8 cellular contexts compared by ENCODE assay signal in genomic region chr20:62924567-62925419, GRCh38. TPM values are rescaled to one million over a fixed set of nuclear protein-coding genes. Genes with fewer than 3 reads are reported as not detected.
DNase-seq lines count a peak whose midpoint lies in the region; ATAC-seq, FAIRE-seq and TF ChIP-seq lines count a peak whose summit lies in the region.

No MANE protein-coding gene starts in this region.

- H3K9me3 Mint-ChIP-seq in type B pancreatic cell: no peaks in the 10 kb centered on the region

- no peaks in the 10 kb centered on the region for H3K9me3 ChIP-seq in body of pancreas
- no peaks in the 10 kb centered on the region for H3K9me3 ChIP-seq in HepG2 (ENCODE audit: low read length)

- DNase-seq in NCI-H226 (peak; percentile 37), body of pancreas (peak in 3 of 4 donors; percentile 39 to 44 (median 40)), HepG2 (ENCODE audit: low spot score) (peak; percentile 56), type B pancreatic cell (ENCODE audit: extremely low spot score, unreplicated experiment) (no peak), midbrain (lab: John Stamatoyannopoulos, UW) (no peak), hepatic stellate cell (ENCODE audit: low spot score) (no peak)

- POLR2A ChIA-PET in HepG2 (lab: Yijun Ruan, JAX): interaction anchor here (1.1 to 6.4 kb wide), 12 partner anchors 8 to 50 kb away, joined by 3 to 118 read pairs (median 5); partner anchors contain the start of genes GID8 and SLC17A9

- H3K79me2 ChIP-seq in HepG2 (ENCODE audit: insufficient read depth, low read length): peaks cover 99% of the 10 kb centered on the region

- TF ChIP-seq POLR2A in body of pancreas (IDR thresholded peaks at IDR 0.05) (no peak), HepG2 (IDR thresholded peaks at IDR 0.05; ENCODE audit: insufficient read depth in 1 of 2, low read depth in 2 of 2, low read length in 2 of 2) (peak; percentile 45 to 59; a peak in 3 of 4 replicates)

- BruUV-seq in HepG2 (replicated peaks; lab: Mats Ljungman, UMichigan): no TSS peak

- peak; percentile 32 for FAIRE-seq in HepG2 (lab: Jason Lieb, UNC)

- H4K20me1 ChIP-seq in HepG2 (ENCODE audit: insufficient read depth, low read length): peaks cover 67% of the 10 kb centered on the region

- H3K4me1 ChIP-seq in body of pancreas: peaks cover 76% of the 10 kb centered on the region
- H3K4me1 ChIP-seq in HepG2 (ENCODE audit: insufficient read depth, low read length): peaks cover 63% of the 10 kb centered on the region

- ATAC-seq in body of pancreas (no peak), HepG2 (peak; percentile 18), GM18907 (IDR thresholded peaks at IDR 0.05; ENCODE audit: unreplicated experiment) (no peak)

- TF ChIP-seq RAD21 in HepG2 (CRISPR knock-in tag; IDR thresholded peaks at IDR 0.05): no peak

- peak overlapping the region; percentile 89 for H3K4me3 Mint-ChIP-seq in type B pancreatic cell

- no peak overlapping the region for H2AFZ ChIP-seq in HepG2 (ENCODE audit: low read length)

- TF ChIP-seq EP300 in HepG2 (IDR thresholded peaks at IDR 0.05; ENCODE audit: low read depth in 2 of 2, low read length in 2 of 2): no peak
- TF ChIP-seq EP300 in HepG2 (CRISPR knock-in tag; IDR thresholded peaks at IDR 0.05; ENCODE audit: borderline replicate concordance): no peak

- WGBS in body of pancreas, 2 donors: 11 to 16% methylated on average over 11 to 15 of the region's 15 CpGs
- 1% methylated on average over 15 of the region's 15 CpGs for WGBS in HepG2 (ENCODE audit: low lambda C conversion rate)

- H3K4me3 ChIP-seq in GM08714 (ENCODE audit: low read length): peak overlapping the region; percentile 86
- H3K4me3 ChIP-seq in body of pancreas: peak overlapping the region; percentile 71 to 87
- H3K4me3 ChIP-seq in HepG2 (replicated peaks in 1 of 3; ENCODE audit: insufficient read depth in 1 of 3, low read depth in 2 of 3, low read length in 3 of 3): peak overlapping the region; percentile 87 to 99 (median 97)

- H3K9ac ChIP-seq in HepG2 (ENCODE audit: insufficient read depth, low read depth, low read length): peak overlapping the region; percentile 98

- no peaks in the 10 kb centered on the region for H3K36me3 ChIP-seq in body of pancreas (replicated peaks in 1 of 2; ENCODE audit: insufficient read depth in 1 of 2, low read depth in 2 of 2)
- peaks cover 1 to 16% of the 10 kb centered on the region in 2 experiments; a peak in 2 of 5 replicates for H3K36me3 ChIP-seq in HepG2 (replicated peaks in 1 of 2; ENCODE audit: control insufficient read depth in 1 of 2, insufficient read depth in 2 of 2, low read length in 2 of 2)

- H3K27me3 ChIP-seq in body of pancreas (no peaks in the 10 kb centered on the region), HepG2 (ENCODE audit: control insufficient read depth in 1 of 2, insufficient read depth in 2 of 2, low read length in 2 of 2) (peaks cover 0 to 5% of the 10 kb centered on the region in 2 experiments; a peak in 1 of 5 replicates)

- peak overlapping the region; percentile 89 for H3K27ac Mint-ChIP-seq in type B pancreatic cell

- H3K27ac ChIP-seq in body of pancreas (peak overlapping the region; percentile 88 to 98 (median 94)), HepG2 (ENCODE audit: extremely low read length, insufficient read depth, low read length) (peak overlapping the region; percentile 90)

- no peaks in the 10 kb centered on the region for H3K27me3 Mint-ChIP-seq in type B pancreatic cell

- TF ChIP-seq CTCF in body of pancreas (IDR thresholded peaks at IDR 0.05): no peak
- TF ChIP-seq CTCF in HepG2 (CRISPR knock-in tag; IDR thresholded peaks at IDR 0.05): no peak
- no peak for TF ChIP-seq CTCF in type B pancreatic cell (conservative IDR thresholded peaks at IDR 0.05)

- H3K4me2 ChIP-seq in HepG2 (ENCODE audit: low read depth, low read length): peak overlapping the region; percentile 89

- CTCF ChIA-PET in HepG2 (lab: Yijun Ruan, JAX; ENCODE audit: low intra/inter-chr PET ratio, low total read pairs): interaction anchor here (2.0 kb wide), 1 partner anchor 24 kb away, joined by 6 read pairs; no protein-coding TSS in a partner anchor

- peaks cover 58% of the 10 kb centered on the region for H3K4me1 Mint-ChIP-seq in type B pancreatic cell (ENCODE audit: unreplicated experiment)

- H3K36me3 Mint-ChIP-seq in type B pancreatic cell: peaks cover 3% of the 10 kb centered on the region

- intact Hi-C loops in body of pancreas (cut with DNase I) (no loop called here), HepG2 (cut with micrococcal nuclease; ENCODE audit: unreplicated experiment) (loop anchor here (2.0 kb wide), 1 partner anchor 30 kb away; no protein-coding TSS in a partner anchor)

- in situ Hi-C loops in HepG2 (cut with HindIII; ENCODE audit: extremely low pct_ligation_motif_present, low pct_unique_long_range_greater_than_20kb): no loop called here

RNA-seq across cellular contexts. Expression of gene DIDO1, which starts 1.5 kb away (rescaled TPM):
- total RNA-seq in body of pancreas (10 to 100 TPM; 38.4 to 51.7 TPM), HepG2 (2016; rRNA removed; fragmentation: Illumina TruSeq; extraction: Trizol) (75.1 and 77.0 TPM in 2 replicates), type B pancreatic cell (ENCODE audit: low replicate concordance) (49.7 and 58.1 TPM in 2 replicates)
- 14.5 and 17.3 TPM in 2 replicates for total RNA-seq in HepG2 (2016; cell fraction: cytosol; rRNA removed; fragmentation: Illumina TruSeq; extraction: Trizol; ENCODE audit: low read depth)
- 71.7 and 75.6 TPM in 2 replicates for total RNA-seq in HepG2 (2016; cell fraction: insoluble cytoplasmic fraction; rRNA removed; fragmentation: Illumina TruSeq; extraction: Trizol)
- total RNA-seq in HepG2 (2016; cell fraction: membrane; rRNA removed; fragmentation: Illumina TruSeq; extraction: Trizol): 32.1 and 34.1 TPM in 2 replicates
- total RNA-seq in HepG2 (2016; cell fraction: nucleus; rRNA removed; fragmentation: Illumina TruSeq; extraction: Trizol): 86.6 and 98.5 TPM in 2 replicates
- polyA plus RNA-seq in HepG2 (2011; rRNA removed): 72.6 and 75.0 TPM in 2 replicates
- polyA plus RNA-seq in HepG2 (2011; cell fraction: cytosol; rRNA removed): 53.2 and 57.1 TPM in 2 replicates
- polyA plus RNA-seq in HepG2 (2011; cell fraction: nucleus; rRNA removed): 292 and 297 TPM in 2 replicates
- 67.9 and 74.0 TPM in 2 replicates for polyA plus RNA-seq in HepG2 (2012)
- polyA plus RNA-seq in HepG2 (2016; cell fraction: cytosol; fragmentation: Illumina TruSeq; extraction: Trizol; ENCODE audit: low read depth): 3.0 TPM in 2 replicates
- 61.5 and 65.9 TPM in 2 replicates for polyA plus RNA-seq in HepG2 (2016; cell fraction: insoluble cytoplasmic fraction; fragmentation: Illumina TruSeq; extraction: Trizol; ENCODE audit: low read depth)
- polyA plus RNA-seq in HepG2 (2016; cell fraction: membrane; fragmentation: Illumina TruSeq; extraction: Trizol; ENCODE audit: low read depth): 10.9 and 11.6 TPM in 2 replicates
- 130 and 135 TPM in 2 replicates for polyA plus RNA-seq in HepG2 (2016; cell fraction: nucleus; fragmentation: Illumina TruSeq; extraction: Trizol; ENCODE audit: insufficient read depth, low read depth)
- polyA minus RNA-seq in HepG2 (2011; rRNA and poly(A)+ RNA removed; ENCODE audit: low replicate concordance): 33.0 and 89.8 TPM in 2 replicates
- polyA minus RNA-seq in HepG2 (2011; cell fraction: cytosol; rRNA and poly(A)+ RNA removed): 30.7 and 35.0 TPM in 2 replicates
- 139 and 144 TPM in 2 replicates for polyA minus RNA-seq in HepG2 (2011; cell fraction: nucleus; rRNA and poly(A)+ RNA removed)

RNA-seq across cellular contexts. Expression of gene GID8, which starts 13.2 kb away (rescaled TPM):
- 10 to 100 TPM; 26.2 to 29.7 TPM for total RNA-seq in body of pancreas
- total RNA-seq in HepG2 (2016; rRNA removed; fragmentation: Illumina TruSeq; extraction: Trizol): 59.8 and 74.4 TPM in 2 replicates
- 17.8 and 18.7 TPM in 2 replicates for total RNA-seq in HepG2 (2016; cell fraction: cytosol; rRNA removed; fragmentation: Illumina TruSeq; extraction: Trizol; ENCODE audit: low read depth)
- 60.3 and 68.0 TPM in 2 replicates for total RNA-seq in HepG2 (2016; cell fraction: insoluble cytoplasmic fraction; rRNA removed; fragmentation: Illumina TruSeq; extraction: Trizol)
- 45.9 and 46.6 TPM in 2 replicates for total RNA-seq in HepG2 (2016; cell fraction: membrane; rRNA removed; fragmentation: Illumina TruSeq; extraction: Trizol)
- total RNA-seq in HepG2 (2016; cell fraction: nucleus; rRNA removed; fragmentation: Illumina TruSeq; extraction: Trizol): 35.6 and 42.8 TPM in 2 replicates
- 39.0 and 39.6 TPM in 2 replicates for polyA plus RNA-seq in HepG2 (2011; rRNA removed)
- 39.6 and 40.7 TPM in 2 replicates for polyA plus RNA-seq in HepG2 (2011; cell fraction: cytosol; rRNA removed)
- polyA plus RNA-seq in HepG2 (2011; cell fraction: nucleus; rRNA removed): 23.9 and 26.9 TPM in 2 replicates
- polyA plus RNA-seq in HepG2 (2012): 36.8 and 46.0 TPM in 2 replicates
- 14.5 and 16.6 TPM in 2 replicates for polyA plus RNA-seq in HepG2 (2016; cell fraction: cytosol; fragmentation: Illumina TruSeq; extraction: Trizol; ENCODE audit: low read depth)
- 66.0 and 70.4 TPM in 2 replicates for polyA plus RNA-seq in HepG2 (2016; cell fraction: insoluble cytoplasmic fraction; fragmentation: Illumina TruSeq; extraction: Trizol; ENCODE audit: low read depth)
- polyA plus RNA-seq in HepG2 (2016; cell fraction: membrane; fragmentation: Illumina TruSeq; extraction: Trizol; ENCODE audit: low read depth): 31.6 and 32.0 TPM in 2 replicates
- 58.8 and 62.9 TPM in 2 replicates for polyA plus RNA-seq in HepG2 (2016; cell fraction: nucleus; fragmentation: Illumina TruSeq; extraction: Trizol; ENCODE audit: insufficient read depth, low read depth)
- polyA minus RNA-seq in HepG2 (2011; rRNA and poly(A)+ RNA removed; ENCODE audit: low replicate concordance): 30.6 and 61.9 TPM in 2 replicates
- 28.5 and 31.3 TPM in 2 replicates for polyA minus RNA-seq in HepG2 (2011; cell fraction: cytosol; rRNA and poly(A)+ RNA removed)
- polyA minus RNA-seq in HepG2 (2011; cell fraction: nucleus; rRNA and poly(A)+ RNA removed): 27.2 and 34.4 TPM in 2 replicates
- 55.8 and 68.7 TPM in 2 replicates for total RNA-seq in type B pancreatic cell (ENCODE audit: low replicate concordance)

RNA-seq across cellular contexts. Expression of gene SLC17A9, which starts 27.7 kb away (rescaled TPM):
- total RNA-seq in body of pancreas: 1 to 10 TPM in 1 of 2 donors, under 1 TPM in 1; 0.78 to 4.9 TPM
- total RNA-seq in HepG2 (2016; rRNA removed; fragmentation: Illumina TruSeq; extraction: Trizol): 33.6 and 110 TPM in 2 replicates
- 27.1 and 27.6 TPM in 2 replicates for total RNA-seq in HepG2 (2016; cell fraction: cytosol; rRNA removed; fragmentation: Illumina TruSeq; extraction: Trizol; ENCODE audit: low read depth)
- total RNA-seq in HepG2 (2016; cell fraction: insoluble cytoplasmic fraction; rRNA removed; fragmentation: Illumina TruSeq; extraction: Trizol): 25.3 and 116 TPM in 2 replicates
- 36.6 and 38.0 TPM in 2 replicates for total RNA-seq in HepG2 (2016; cell fraction: membrane; rRNA removed; fragmentation: Illumina TruSeq; extraction: Trizol)
- total RNA-seq in HepG2 (2016; cell fraction: nucleus; rRNA removed; fragmentation: Illumina TruSeq; extraction: Trizol): 145 and 168 TPM in 2 replicates
- polyA plus RNA-seq in HepG2 (2011; rRNA removed): 191 and 280 TPM in 2 replicates
- 57.2 and 94.5 TPM in 2 replicates for polyA plus RNA-seq in HepG2 (2011; cell fraction: cytosol; rRNA removed)
- polyA plus RNA-seq in HepG2 (2011; cell fraction: nucleus; rRNA removed): 3,698 and 4,960 TPM in 2 replicates
- 173 and 220 TPM in 2 replicates for polyA plus RNA-seq in HepG2 (2012)
- 16.5 and 18.1 TPM in 2 replicates for polyA plus RNA-seq in HepG2 (2016; cell fraction: cytosol; fragmentation: Illumina TruSeq; extraction: Trizol; ENCODE audit: low read depth)
- 36.5 and 42.6 TPM in 2 replicates for polyA plus RNA-seq in HepG2 (2016; cell fraction: insoluble cytoplasmic fraction; fragmentation: Illumina TruSeq; extraction: Trizol; ENCODE audit: low read depth)
- polyA plus RNA-seq in HepG2 (2016; cell fraction: membrane; fragmentation: Illumina TruSeq; extraction: Trizol; ENCODE audit: low read depth): 30.7 and 32.6 TPM in 2 replicates
- polyA plus RNA-seq in HepG2 (2016; cell fraction: nucleus; fragmentation: Illumina TruSeq; extraction: Trizol; ENCODE audit: insufficient read depth, low read depth): 553 and 603 TPM in 2 replicates
- polyA minus RNA-seq in HepG2 (2011; rRNA and poly(A)+ RNA removed; ENCODE audit: low replicate concordance): 0.07 and 195 TPM in 2 replicates
- polyA minus RNA-seq in HepG2 (2011; cell fraction: cytosol; rRNA and poly(A)+ RNA removed): 33.4 and 43.3 TPM in 2 replicates
- polyA minus RNA-seq in HepG2 (2011; cell fraction: nucleus; rRNA and poly(A)+ RNA removed): 176 and 196 TPM in 2 replicates
- 3.9 and 5.6 TPM in 2 replicates for total RNA-seq in type B pancreatic cell (ENCODE audit: low replicate concordance)

Comparison
In these comparisons a context has a peak if more than half of its experiments do, and no peak if none do; other contexts are left out.
1. DNase-seq: peak in NCI-H226 (single experiment), body of pancreas (3 of 4) and HepG2 (single experiment); none in type B pancreatic cell (single experiment), midbrain (single experiment) and hepatic stellate cell (single experiment).
2. POLR2A ChIP-seq: peak in HepG2 (2 of 2); none in body of pancreas (0 of 3).
3. Peak in every context shown above with its lines, with median percentiles within 50 percentile points of each other: H3K4me3 ChIP-seq.